Comparison of ENCODE assay signal across 8 cellular contexts in the genomic region with DNA sequence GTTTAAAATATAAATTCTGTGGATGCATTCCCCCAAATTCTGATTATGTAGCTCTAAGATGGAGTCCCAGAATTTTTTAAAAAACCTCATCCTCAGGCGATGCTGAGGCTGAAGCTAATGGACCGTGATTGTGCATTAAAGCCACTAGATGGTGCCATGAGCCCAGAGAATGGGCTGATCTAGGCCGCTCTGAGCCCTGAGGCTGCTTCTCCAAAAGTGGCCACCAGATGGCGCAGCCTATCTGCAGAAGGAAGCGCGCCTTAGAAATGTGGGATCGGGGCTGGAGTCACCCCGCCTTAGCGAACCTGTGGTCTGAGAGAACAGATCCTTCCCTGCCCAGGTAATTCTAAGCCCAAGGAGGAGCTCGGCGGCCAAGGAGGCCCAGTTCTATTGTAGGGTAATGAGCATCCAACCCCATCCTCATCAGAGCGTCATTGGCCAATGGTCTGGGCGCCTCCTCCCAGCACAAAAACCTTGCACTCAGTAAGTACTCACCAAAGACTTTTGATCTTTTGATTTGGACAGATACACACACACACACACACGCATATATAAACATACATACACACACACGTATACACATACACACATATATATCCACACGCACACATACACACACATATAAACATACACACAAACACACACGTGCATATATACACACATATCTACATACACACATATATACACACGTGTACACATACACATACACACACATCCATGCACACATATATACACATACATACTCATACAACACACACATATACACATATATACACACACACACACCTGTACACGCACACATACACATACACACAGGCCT. TPM values are rescaled to one million over a fixed set of nuclear protein-coding genes. Genes with fewer than 3 reads are reported as not detected.
DNase-seq lines count a peak whose midpoint lies in the region; ATAC-seq and TF ChIP-seq lines count a peak whose summit lies in the region.

No MANE protein-coding gene starts in this region.

- H3K9me3 ChIP-seq in CD4-positive, alpha-beta memory T cell (ENCODE audit: control insufficient read depth in 1 of 2, low read length in 2 of 2): no peaks in the 10 kb centered on the region
- no peaks in the 10 kb centered on the region for H3K9me3 ChIP-seq in lung (ENCODE audit: control insufficient read depth in 2 of 2, insufficient read depth in 1 of 2, low read length in 1 of 2)

- H3K4me1 ChIP-seq in CD4-positive, alpha-beta memory T cell (ENCODE audit: insufficient read depth, low read length): no peaks in the 10 kb centered on the region
- no peaks in the 10 kb centered on the region for H3K4me1 ChIP-seq in lung (ENCODE audit: control insufficient read depth in 2 of 2, insufficient read depth in 2 of 2, low read length in 2 of 2)

- no peak overlapping the region for H3K27ac ChIP-seq in CD4-positive, alpha-beta memory T cell (ENCODE audit: low read depth, low read length)
- H3K27ac ChIP-seq in lung (ENCODE audit: low read depth in 1 of 2, low read length in 1 of 2): no peak overlapping the region

- H3K36me3 ChIP-seq in CD4-positive, alpha-beta memory T cell (ENCODE audit: insufficient read depth, low read length): no peaks in the 10 kb centered on the region
- H3K36me3 ChIP-seq in lung (ENCODE audit: control insufficient read depth in 2 of 2, insufficient read depth in 2 of 2, low read length in 2 of 2): no peaks in the 10 kb centered on the region

- 32 to 33% methylated on average over 19 of the region's 19 CpGs for WGBS in lung, 2 donors

- no peaks in the 10 kb centered on the region for H3K36me3 Mint-ChIP-seq in CD4-positive, alpha-beta memory T cell
- no peaks in the 10 kb centered on the region for H3K36me3 Mint-ChIP-seq in activated CD4-positive, alpha-beta T cell treated with anti-CD3 and anti-CD28 coated beads, Interleukin-2, amount 10 ng/mL, durations not matched to agents 7 days and 5 days (ENCODE audit: low read depth)

- H3K4me1 Mint-ChIP-seq in CD4-positive, alpha-beta memory T cell: peaks cover 0 to 5% (median 1%) of the 10 kb centered on the region in 4 donors
- peaks cover 4% of the 10 kb centered on the region for H3K4me1 Mint-ChIP-seq in activated CD4-positive, alpha-beta T cell treated with anti-CD3 and anti-CD28 coated beads, Interleukin-2, amount 10 ng/mL, durations not matched to agents 7 days and 5 days

- peaks cover 0 to 3% of the 10 kb centered on the region in 2 donors for H3K27me3 Mint-ChIP-seq in CD4-positive, alpha-beta memory T cell
- no peaks in the 10 kb centered on the region for H3K27me3 Mint-ChIP-seq in activated CD4-positive, alpha-beta T cell treated with anti-CD3 and anti-CD28 coated beads, Interleukin-2, amount 10 ng/mL, durations not matched to agents 7 days and 5 days

- ATAC-seq in GM19324 (IDR thresholded peaks at IDR 0.05; ENCODE audit: low FRiP score, unreplicated experiment) (peak; percentile 80), HG03354 (IDR thresholded peaks at IDR 0.05; ENCODE audit: poor library complexity, severe bottlenecking, unreplicated experiment) (peak; percentile 97), lung (ENCODE audit: insufficient read depth, low FRiP score) (peak; percentile 95)

- peak; percentile 100 for TF ChIP-seq CTCF in lung (IDR thresholded peaks at IDR 0.05; ENCODE audit: control extremely low read depth, extremely low read depth)

- H3K9me3 Mint-ChIP-seq in CD4-positive, alpha-beta memory T cell: no peaks in the 10 kb centered on the region
- H3K9me3 Mint-ChIP-seq in activated CD4-positive, alpha-beta T cell treated with anti-CD3 and anti-CD28 coated beads, Interleukin-2, amount 10 ng/mL, durations not matched to agents 7 days and 5 days: no peaks in the 10 kb centered on the region

- H3K4me3 Mint-ChIP-seq in CD4-positive, alpha-beta memory T cell: peak overlapping the region in 1 of 8 donors; percentile 22
- no peak overlapping the region for H3K4me3 Mint-ChIP-seq in activated CD4-positive, alpha-beta T cell treated with anti-CD3 and anti-CD28 coated beads, Interleukin-2, amount 10 ng/mL, durations not matched to agents 7 days and 5 days

- H3K4me3 ChIP-seq in CD4-positive, alpha-beta memory T cell (ENCODE audit: low read length in 2 of 2): no peak overlapping the region
- no peak overlapping the region for H3K4me3 ChIP-seq in lung

- POLR2A ChIA-PET in CD4-positive, alpha-beta memory T cell (lab: Charles Lee; ENCODE audit: partially characterized antibody): interaction anchor here (1.0 kb wide), 1 partner anchor 9 kb away, joined by 3 read pairs; no protein-coding TSS in a partner anchor
- POLR2A ChIA-PET in activated CD4-positive, alpha-beta T cell treated with anti-CD3 and anti-CD28 coated beads, Interleukin-2, amount 10 ng/mL, durations not matched to agents 7 days and 5 days (lab: Charles Lee): no interaction called here

- CTCF ChIA-PET in CD4-positive, alpha-beta memory T cell (lab: Charles Lee; ENCODE audit: partially characterized antibody): interaction anchor here (0.6 to 2.8 kb wide), 52 partner anchors 9 to 1916 kb away, joined by 3 to 43 read pairs (median 5); no protein-coding TSS in a partner anchor
- CTCF ChIA-PET in activated CD4-positive, alpha-beta T cell treated with anti-CD3 and anti-CD28 coated beads, Interleukin-2, amount 10 ng/mL, durations not matched to agents 7 days and 5 days (lab: Charles Lee): interaction anchor here (0.6 to 2.3 kb wide), 24 partner anchors 9 to 855 kb away, joined by 3 to 23 read pairs (median 4); no protein-coding TSS in a partner anchor

- H3K27me3 ChIP-seq in CD4-positive, alpha-beta memory T cell (ENCODE audit: insufficient read depth, low read length): no peaks in the 10 kb centered on the region
- H3K27me3 ChIP-seq in lung (ENCODE audit: control insufficient read depth, insufficient read depth): no peaks in the 10 kb centered on the region

- intact Hi-C loops in CD4-positive, alpha-beta memory T cell (cut with micrococcal nuclease): loop anchor here (5.0 kb wide), 1 partner anchor 737 kb away; no protein-coding TSS in a partner anchor

- DNase-seq in CD4-positive, alpha-beta memory T cell: peak; percentile 70 to 79 (median 74)
- DNase-seq in NCI-H510A treated with DMSO at 0.1 percent for 48 hours (lab: John Stamatoyannopoulos, UW) (peak; percentile 78), dermis microvascular lymphatic vessel endothelial cell (ENCODE audit: low read depth in 2 of 2) (peak; percentile 62 to 83), lung (ENCODE audit: low spot score) (peak; percentile 88)
- peak; percentile 87 for DNase-seq in activated CD4-positive, alpha-beta T cell treated with anti-CD3 and anti-CD28 coated beads, Interleukin-2, amount 10 ng/mL, durations not matched to agents 7 days and 5 days
- DNase-seq in stimulated activated CD8-positive, alpha-beta memory T cell treated with anti-CD3 and anti-CD28 coated beads, Interleukin-12 subunit alpha, Interleukin-12 subunit beta, amount 100 ng/mL, for 4 hours (ENCODE audit: low read depth): peak; percentile 43

- no peak overlapping the region for H3K27ac Mint-ChIP-seq in CD4-positive, alpha-beta memory T cell
- no peak overlapping the region for H3K27ac Mint-ChIP-seq in activated CD4-positive, alpha-beta T cell treated with anti-CD3 and anti-CD28 coated beads, Interleukin-2, amount 10 ng/mL, durations not matched to agents 7 days and 5 days

RNA-seq across cellular contexts. Expression of a gene that starts 13.7 kb away (rescaled TPM):
- under 1 TPM; 0.55 to 0.84 TPM for total RNA-seq in CD4-positive, alpha-beta memory T cell
- not detected for polyA plus RNA-seq in CD4-positive, alpha-beta memory T cell
- not detected for total RNA-seq in activated CD4-positive, alpha-beta T cell treated with anti-CD3 and anti-CD28 coated beads, Interleukin-2, amount 10 ng/mL, durations not matched to agents 7 days and 5 days
- total RNA-seq in dermis microvascular lymphatic vessel endothelial cell (10.5 and 16.3 TPM in 2 replicates), lung (100 to 1,000 TPM; 218 to 291 TPM)
- polyA plus RNA-seq in lung: 100 to 1,000 TPM in 1 of 2 donors, 10 to 100 TPM in 1; 41.9 to 119 TPM

RNA-seq across cellular contexts. Expression of a gene that starts 43.6 kb away (rescaled TPM):
- total RNA-seq in CD4-positive, alpha-beta memory T cell: under 1 TPM; 0.47 to 0.76 TPM
- not detected for polyA plus RNA-seq in CD4-positive, alpha-beta memory T cell
- total RNA-seq in activated CD4-positive, alpha-beta T cell treated with anti-CD3 and anti-CD28 coated beads, Interleukin-2, amount 10 ng/mL, durations not matched to agents 7 days and 5 days: under 1 TPM; 0.30 to 0.87 TPM
- total RNA-seq in dermis microvascular lymphatic vessel endothelial cell (4.0 and 5.9 TPM in 2 replicates), lung (10 to 100 TPM; 24.6 to 25.3 TPM)
- 10 to 100 TPM in 1 of 2 donors, 1 to 10 TPM in 1; 9.5 to 14.3 TPM for polyA plus RNA-seq in lung

Comparison
In these comparisons a context has a peak if more than half of its experiments do, and no peak if none do; other contexts are left out.
1. RNA of a gene that starts 13.7 kb away (total RNA-seq): 218 to 291 TPM in lung; 10.5 to 16.3 TPM in dermis microvascular lymphatic vessel endothelial cell, 0.55 to 0.84 TPM in CD4-positive, alpha-beta memory T cell and not detected in activated CD4-positive, alpha-beta T cell treated with anti-CD3 and anti-CD28 coated beads, Interleukin-2, amount 10 ng/mL, durations not matched to agents 7 days and 5 days; every median in the first group is over 10 times any median in the second.
2. Peak in every context shown above with its lines, with median percentiles within 50 percentile points of each other: DNase-seq and ATAC-seq.